ENCODE assay signal across 21 cellular contexts in genomic region chr2:39570130-39570555, GRCh38.
"Had no signal": no experiment of that assay in that cellular context is flagged by ENCODE, and none has a peak within 500 bp of the region (broad histone marks: within the 10 kb centered on the region; RNA-seq: fewer than 3 reads in every experiment).

No MANE protein-coding gene starts in this region.

- H3K36me3 ChIP-seq: esophagus muscularis mucosa, right atrium auricular region, upper lobe of left lung, vagina had no signal

- H3K9me3 ChIP-seq: esophagus muscularis mucosa, right atrium auricular region, upper lobe of left lung, vagina had no signal

- H3K27ac ChIP-seq: foreskin keratinocyte, parathyroid adenoma, upper lobe of left lung, vagina had no signal

- H2AFZ ChIP-seq: parathyroid adenoma had no signal

- ATAC-seq: activated CD8-positive, alpha-beta T cell treated with anti-CD3 and anti-CD28 coated beads for 36 hours; activated naive CD8-positive, alpha-beta T cell treated with anti-CD3 and anti-CD28 coated beads, Interleukin-2, amount 50 U/mL, for 24 hours; activated T-cell treated with anti-CD3 and anti-CD28 coated beads, Interleukin-2, amount 50 U/mL, for 4 hours; foreskin keratinocyte; left colon; naive thymus-derived CD4-positive, alpha-beta T cell; stimulated activated naive CD8-positive, alpha-beta T cell treated with anti-CD3 and anti-CD28 coated beads, Interleukin-15, Interleukin-2, amounts not matched to agents 100 U/mL and 50 U/mL, for 24 hours; WTC11 had no signal

- H3K27me3 ChIP-seq: esophagus muscularis mucosa, foreskin keratinocyte, right atrium auricular region, upper lobe of left lung, vagina had no signal

- H3K4me1 ChIP-seq: parathyroid adenoma had no signal

- H3K79me2 ChIP-seq: parathyroid adenoma had no signal

- DNase-seq: activated CD4-positive, alpha-beta T cell treated with anti-CD3 and anti-CD28 coated beads, Interleukin-2, amount 50 U/mL, for 1 hour; activated CD8-positive, alpha-beta T cell treated with anti-CD3 and anti-CD28 coated beads for 36 hours; activated naive CD8-positive, alpha-beta T cell treated with anti-CD3 and anti-CD28 coated beads, Interleukin-2, amount 50 U/mL, for 24 hours; activated T-cell treated with anti-CD3 and anti-CD28 coated beads, Interleukin-2, amount 50 U/mL, for 4 hours; amygdala; caudate nucleus; cortex of kidney; foreskin keratinocyte; left colon; mammary epithelial cell; naive thymus-derived CD4-positive, alpha-beta T cell; nucleus accumbens; stimulated activated CD4-positive, alpha-beta T cell treated with anti-CD3 and anti-CD28 coated beads, Interleukin-2, amount 100 ng/mL, for 48 hours; stimulated activated naive CD8-positive, alpha-beta T cell treated with anti-CD3 and anti-CD28 coated beads, Interleukin-15, Interleukin-2, amounts not matched to agents 100 U/mL and 50 U/mL, for 24 hours; T-helper 2 cell; upper lobe of left lung had no signal

- H3K4me3 ChIP-seq: esophagus muscularis mucosa, right atrium auricular region, upper lobe of left lung, vagina had no signal
